In the genomic region with DNA sequence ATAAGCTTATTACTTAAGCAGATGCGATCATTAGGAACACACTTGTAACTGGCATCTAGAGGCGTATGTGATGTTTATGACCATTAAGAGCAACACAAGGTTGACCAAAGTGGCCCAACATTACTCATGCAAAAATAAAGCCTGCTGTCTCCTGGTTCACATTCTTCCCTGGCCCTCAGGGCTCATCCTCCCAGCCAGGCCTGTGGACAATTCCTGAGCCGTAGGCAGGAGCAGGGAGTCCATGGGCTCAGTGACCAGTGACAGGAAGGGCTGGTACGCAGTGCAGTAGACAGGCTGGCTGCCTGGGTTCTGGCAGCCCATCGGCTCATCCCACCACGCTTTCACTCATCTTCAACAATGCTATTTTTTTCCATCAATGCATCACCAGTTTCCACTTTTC, we compare ENCODE assay signal across 14 cellular contexts.
DNase-seq lines count a peak whose midpoint lies in the region; ATAC-seq and TF ChIP-seq lines count a peak whose summit lies in the region.
"Had no signal": no experiment of that assay in that cellular context is flagged by ENCODE, and none has a peak within 500 bp of the region (broad histone marks: within the 10 kb centered on the region; RNA-seq: fewer than 3 reads in every experiment).

No MANE protein-coding gene starts in this region.

- H3K9me3 Mint-ChIP-seq in IgD-negative memory B cell = no peaks in the 10 kb centered on the region
- no peaks in the 10 kb centered on the region for H3K9me3 Mint-ChIP-seq in memory B cell

- H3K27ac Mint-ChIP-seq in IgD-negative memory B cell (peak overlapping the region in 2 of 3 donors; percentile 12 to 53), memory B cell (peak overlapping the region; percentile 38)

- no peak for TF ChIP-seq CTCF in left ventricle myocardium inferior (IDR thresholded peaks at IDR 0.05; ENCODE audit: borderline replicate concordance)
- TF ChIP-seq CTCF in upper lobe of left lung (IDR thresholded peaks at IDR 0.05) = no peak

- no peak overlapping the region for H3K4me3 Mint-ChIP-seq in IgD-negative memory B cell
- no peak overlapping the region for H3K4me3 Mint-ChIP-seq in memory B cell

- DNase-seq in left ventricle myocardium inferior (no peak), left ventricle myocardium superior (no peak), memory B cell (ENCODE audit: low spot score in 2 of 2) (no peak), upper lobe of left lung (no peak), NCI-H69 (lab: John Stamatoyannopoulos, UW) (no peak), amygdala (lab: John Stamatoyannopoulos, UW) (no peak)
- DNase-seq: HCEC 1CT, Kasumi-1, MM.1S, NCI-H1092 treated with DMSO at 0.1 percent for 48 hours, NCI-H2081 treated with DMSO at 0.1 percent for 48 hours, NCI-H226, NCI-H524 treated with DMSO at 0.1 percent for 48 hours had no signal

- H3K36me3 ChIP-seq in left ventricle myocardium inferior = peaks cover 17% of the 10 kb centered on the region
- H3K36me3 ChIP-seq in upper lobe of left lung = peaks cover 0 to 72% (median 26%) of the 10 kb centered on the region in 4 donors

- H3K27me3 ChIP-seq in left ventricle myocardium inferior (ENCODE audit: low read depth) = no peaks in the 10 kb centered on the region
- H3K27me3 ChIP-seq in upper lobe of left lung = no peaks in the 10 kb centered on the region

- no peak for TF ChIP-seq POLR2A in upper lobe of left lung (IDR thresholded peaks at IDR 0.05)

- no peak overlapping the region for H3K4me3 ChIP-seq in left ventricle myocardium inferior
- no peak overlapping the region for H3K4me3 ChIP-seq in upper lobe of left lung

- no peak for ATAC-seq in left ventricle myocardium superior
- ATAC-seq in memory B cell (ENCODE audit: low read depth) = no peak
- no peak for ATAC-seq in upper lobe of left lung (ENCODE audit: low FRiP score in 2 of 2)

- no peak for TF ChIP-seq EP300 in upper lobe of left lung (IDR thresholded peaks at IDR 0.05)

- H3K27me3 Mint-ChIP-seq in IgD-negative memory B cell (no peaks in the 10 kb centered on the region), memory B cell (no peaks in the 10 kb centered on the region)

- H3K27ac ChIP-seq in left ventricle myocardium inferior (replicated peaks) = peak overlapping the region; percentile 78
- no peak overlapping the region for H3K27ac ChIP-seq in upper lobe of left lung

- H3K4me1 ChIP-seq in left ventricle myocardium inferior (peaks cover 72% of the 10 kb centered on the region), upper lobe of left lung (peaks cover 4 to 30% (median 11%) of the 10 kb centered on the region in 4 donors)

- intact Hi-C loops in left ventricle myocardium inferior (cut with micrococcal nuclease) = no loop called here
- intact Hi-C loops in left ventricle myocardium superior (cut with micrococcal nuclease) = loop anchor here (10.0 kb wide), 1 partner anchor 104 kb away; a partner anchor contains a TSS

- 76 to 88% methylated on average over 6 of the region's 6 CpGs for WGBS in upper lobe of left lung, 2 donors

- H3K4me1 Mint-ChIP-seq in IgD-negative memory B cell (peaks cover 0 to 4% (median under 1%) of the 10 kb centered on the region in 3 donors), memory B cell (peaks cover 6% of the 10 kb centered on the region)

- H3K9me3 ChIP-seq in left ventricle myocardium inferior (replicated peaks) (no peaks in the 10 kb centered on the region), upper lobe of left lung (no peaks in the 10 kb centered on the region)

- H3K36me3 Mint-ChIP-seq in IgD-negative memory B cell (peaks cover 2% of the 10 kb centered on the region), memory B cell (peaks cover 24% of the 10 kb centered on the region)
